Comparison of ENCODE assay signal across 22 cellular contexts in the genomic region with DNA sequence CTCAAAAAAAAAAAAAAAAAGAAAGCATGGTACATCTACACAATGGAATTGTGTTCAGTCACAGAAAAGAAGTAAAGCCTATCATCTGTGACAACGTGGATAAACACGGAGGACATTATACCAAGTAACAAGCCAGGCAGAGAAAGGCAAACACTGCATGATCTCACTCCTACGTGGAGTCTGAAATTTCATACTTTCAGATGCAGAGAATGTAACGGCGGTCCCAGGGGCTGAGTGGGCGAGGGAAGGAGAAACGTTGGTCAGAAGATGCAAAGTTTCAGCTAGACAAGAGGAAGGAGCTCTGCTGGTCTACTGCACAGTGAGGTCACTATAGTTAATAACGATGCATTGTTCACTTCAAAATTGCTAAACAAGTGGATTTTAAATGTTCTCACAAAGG.
DNase-seq lines count a peak whose midpoint lies in the region; ATAC-seq and TF ChIP-seq lines count a peak whose summit lies in the region.
"Had no signal": no experiment of that assay in that cellular context is flagged by ENCODE, and none has a peak within 500 bp of the region (broad histone marks: within the 10 kb centered on the region; RNA-seq: fewer than 3 reads in every experiment).

No MANE protein-coding gene starts in this region.

- TF ChIP-seq CTCF in type B pancreatic cell (conservative IDR thresholded peaks at IDR 0.05), result no peak

- H3K36me3 Mint-ChIP-seq in type B pancreatic cell, result no peaks in the 10 kb centered on the region
- H3K36me3 Mint-ChIP-seq: CD14-positive monocyte; CD8-positive, alpha-beta memory T cell had no signal

- ATAC-seq in left ventricle myocardium superior (no peak), GM18909 (IDR thresholded peaks at IDR 0.05; ENCODE audit: poor library complexity, unreplicated experiment) (no peak)
- ATAC-seq: A549 had no signal

- no peak overlapping the region for H3K27ac Mint-ChIP-seq in type B pancreatic cell
- H3K27ac Mint-ChIP-seq: CD14-positive monocyte; CD4-positive, alpha-beta T cell; CD8-positive, alpha-beta memory T cell had no signal

- DNase-seq in cardiac septum (ENCODE audit: low spot score) (peak; percentile 33), left ventricle myocardium superior (no peak), mesenteric fat pad (ENCODE audit: low spot score) (peak; percentile 59), type B pancreatic cell (ENCODE audit: extremely low spot score, unreplicated experiment) (peak; percentile 34), DMS153 treated with DMSO at 0.1 percent for 48 hours (lab: John Stamatoyannopoulos, UW; ENCODE audit: unreplicated experiment) (no peak), NCI-H2171 treated with DMSO at 0.1 percent for 48 hours (lab: John Stamatoyannopoulos, UW) (no peak)
- DNase-seq: 8988T; ACHN; AML-193; BE2C; CD4-positive, alpha-beta T cell; CD8-positive, alpha-beta memory T cell; DMS 273 treated with DMSO at 0.1 percent for 48 hours; DMS53; DMS79 treated with DMSO at 0.1 percent for 48 hours; GF-D8; GM23248; H7; HCEC 1CT had no signal

- no peak overlapping the region for H3K4me3 Mint-ChIP-seq in type B pancreatic cell
- H3K4me3 Mint-ChIP-seq: CD14-positive monocyte; CD4-positive, alpha-beta T cell; CD8-positive, alpha-beta memory T cell had no signal

- intact Hi-C loops in cardiac septum (cut with DNase I) (no loop called here), left ventricle myocardium superior (cut with micrococcal nuclease) (no loop called here)

- no peaks in the 10 kb centered on the region for H3K9me3 Mint-ChIP-seq in type B pancreatic cell
- H3K9me3 Mint-ChIP-seq: CD4-positive, alpha-beta T cell; CD8-positive, alpha-beta memory T cell had no signal

- no peaks in the 10 kb centered on the region for H3K4me1 Mint-ChIP-seq in type B pancreatic cell (ENCODE audit: unreplicated experiment)
- H3K4me1 Mint-ChIP-seq: CD14-positive monocyte; CD8-positive, alpha-beta memory T cell had no signal

- peaks cover 74% of the 10 kb centered on the region for H3K27me3 Mint-ChIP-seq in type B pancreatic cell

Comparison
In these comparisons a context has a peak if more than half of its experiments do, and no peak if none do; other contexts are left out.
1. DNase-seq: peak in cardiac septum (single experiment), mesenteric fat pad (single experiment) and type B pancreatic cell (single experiment); none in left ventricle myocardium superior (single experiment), DMS153 treated with DMSO at 0.1 percent for 48 hours (single experiment) and NCI-H2171 treated with DMSO at 0.1 percent for 48 hours (single experiment).